In the genomic region with DNA sequence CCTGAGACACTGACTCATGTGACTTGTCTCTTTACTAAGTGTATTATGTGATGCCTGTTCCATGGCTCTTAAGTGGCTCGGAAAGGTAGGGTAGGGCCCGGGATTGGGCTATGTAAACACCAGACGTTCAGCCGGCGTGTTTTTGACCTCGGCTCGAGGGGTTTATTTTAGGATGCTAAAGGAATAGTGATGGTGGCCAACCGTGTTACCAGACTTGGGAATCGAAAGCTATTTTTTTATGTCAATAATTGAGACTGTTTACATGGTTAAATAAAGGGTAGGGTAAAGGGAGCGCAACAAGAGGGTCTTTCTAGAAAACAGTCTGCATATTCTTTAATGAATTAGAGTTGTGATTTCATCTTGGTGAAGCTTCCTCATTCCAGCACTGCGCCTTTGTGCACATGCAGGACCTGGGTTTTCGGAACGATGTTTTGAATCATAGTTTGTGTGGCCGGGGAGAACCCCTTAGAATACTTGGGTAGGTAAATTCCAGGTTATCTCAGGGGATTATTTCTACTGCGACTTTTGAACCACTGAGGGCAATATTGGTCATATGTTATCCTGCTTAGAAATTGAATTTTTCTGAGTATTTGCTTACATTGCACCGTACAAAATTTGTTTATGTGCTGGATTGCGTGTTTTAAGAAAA, we compare ENCODE assay signal across 1 cellular context.
A peak's percentile ranks its signal among the peaks of the same experiment; 100 is the strongest.
TF ChIP-seq lines count a peak whose summit lies in the region.

No MANE protein-coding gene starts in this region.

TF ChIP-seq in IMR-90, 13 proteins besides CTCF, POLR2A, EP300 and RAD21 (continued from another document):
- TF ChIP-seq, protein P1, sequence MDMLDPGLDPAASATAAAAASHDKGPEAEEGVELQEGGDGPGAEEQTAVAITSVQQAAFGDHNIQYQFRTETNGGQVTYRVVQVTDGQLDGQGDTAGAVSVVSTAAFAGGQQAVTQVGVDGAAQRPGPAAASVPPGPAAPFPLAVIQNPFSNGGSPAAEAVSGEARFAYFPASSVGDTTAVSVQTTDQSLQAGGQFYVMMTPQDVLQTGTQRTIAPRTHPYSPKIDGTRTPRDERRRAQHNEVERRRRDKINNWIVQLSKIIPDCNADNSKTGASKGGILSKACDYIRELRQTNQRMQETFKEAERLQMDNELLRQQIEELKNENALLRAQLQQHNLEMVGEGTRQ (IDR thresholded peaks at IDR 0.05; ENCODE audit: low read depth, low read length) = no peak
- TF ChIP-seq MXI1 (IDR thresholded peaks at IDR 0.05; ENCODE audit: borderline replicate concordance, low read depth, low read length) (0 out of 2 replicates have a peak, but pooled peaks have one; percentile 46), RCOR1 (IDR thresholded peaks at IDR 0.05; ENCODE audit: insufficient replicate concordance, low read length) (no peak), MAZ (IDR thresholded peaks at IDR 0.05; ENCODE audit: borderline replicate concordance, low read depth, low read length) (no peak), CEBPB (IDR thresholded peaks at IDR 0.05; ENCODE audit: low read depth, low read length) (no peak), BHLHE40 (IDR thresholded peaks at IDR 0.05; ENCODE audit: low read depth, low read length) (peak; percentile 54; the same call in 1 of the 2 replicates), MAFK (IDR thresholded peaks at IDR 0.05; ENCODE audit: low read depth, low read length) (no peak), SMC3 (IDR thresholded peaks at IDR 0.05; ENCODE audit: low read depth, low read length) (no peak), RFX5 (IDR thresholded peaks at IDR 0.05; ENCODE audit: low read depth, low read length) (no peak), FOS (IDR thresholded peaks at IDR 0.05; ENCODE audit: low read depth, low read length) (no peak)
- TF ChIP-seq, protein P2, sequence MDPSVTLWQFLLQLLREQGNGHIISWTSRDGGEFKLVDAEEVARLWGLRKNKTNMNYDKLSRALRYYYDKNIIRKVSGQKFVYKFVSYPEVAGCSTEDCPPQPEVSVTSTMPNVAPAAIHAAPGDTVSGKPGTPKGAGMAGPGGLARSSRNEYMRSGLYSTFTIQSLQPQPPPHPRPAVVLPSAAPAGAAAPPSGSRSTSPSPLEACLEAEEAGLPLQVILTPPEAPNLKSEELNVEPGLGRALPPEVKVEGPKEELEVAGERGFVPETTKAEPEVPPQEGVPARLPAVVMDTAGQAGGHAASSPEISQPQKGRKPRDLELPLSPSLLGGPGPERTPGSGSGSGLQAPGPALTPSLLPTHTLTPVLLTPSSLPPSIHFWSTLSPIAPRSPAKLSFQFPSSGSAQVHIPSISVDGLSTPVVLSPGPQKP (IDR thresholded peaks at IDR 0.05; ENCODE audit: borderline replicate concordance, low read depth, low read length) = no peak
